29 cellular contexts compared by ENCODE assay signal in the genomic region with DNA sequence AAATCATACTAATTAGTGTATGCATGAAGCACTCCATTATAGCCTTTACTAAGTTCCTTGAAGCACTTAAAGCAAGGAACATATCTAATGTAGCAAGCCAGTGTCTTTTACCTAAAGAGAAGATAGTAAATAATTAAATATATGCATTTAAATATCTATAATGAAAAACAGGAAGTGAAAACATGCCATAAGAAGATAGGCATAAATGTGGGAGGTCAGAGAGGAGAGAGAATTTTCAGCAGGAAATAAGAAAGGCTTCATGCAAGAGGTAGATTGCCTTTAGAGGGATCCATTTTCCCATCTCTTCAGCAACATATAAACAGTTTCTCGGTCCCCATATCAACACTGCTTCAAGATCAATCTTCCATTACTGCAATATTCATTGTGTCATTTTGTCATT.
"Had no signal": no experiment of that assay in that cellular context is flagged by ENCODE, and none has a peak within 500 bp of the region (broad histone marks: within the 10 kb centered on the region; RNA-seq: fewer than 3 reads in every experiment).

No MANE protein-coding gene starts in this region.

- H3K27me3 Mint-ChIP-seq: natural killer cell treated with Interleukin-12 subunit alpha and Interleukin-12 subunit beta and Interleukin-15 and Interleukin-18, amount 100 ng/mL, for 72 hours; progenitor cell of endocrine pancreas; stimulated activated naive B cell treated with anti-CD40 and anti-IgM and Interleukin-4, amounts not matched to agents 10 μg/mL and 1 μg/mL and 100 μg/mL, for 72 hours; stimulated activated naive CD8-positive, alpha-beta T cell treated with anti-CD3 and anti-CD28 coated beads, Interleukin-15, Interleukin-2, amounts not matched to agents 100 ng/mL and 50 ng/mL, for 24 hours had no signal

- H3K27ac Mint-ChIP-seq: natural killer cell treated with Interleukin-12 subunit alpha and Interleukin-12 subunit beta and Interleukin-15 and Interleukin-18, amount 100 ng/mL, for 72 hours; nephron progenitor cell; progenitor cell of endocrine pancreas; stimulated activated effector memory CD8-positive, alpha-beta T cell treated with anti-CD3 and anti-CD28 coated beads, Interleukin-12 subunit alpha, Interleukin-12 subunit beta, amount 100 ng/mL, for 72 hours; stimulated activated naive B cell treated with anti-CD40 and anti-IgM and Interleukin-4, amounts not matched to agents 10 μg/mL and 1 μg/mL and 100 μg/mL, for 72 hours; stimulated activated naive CD8-positive, alpha-beta T cell treated with anti-CD3 and anti-CD28 coated beads, Interleukin-15, Interleukin-2, amounts not matched to agents 100 ng/mL and 50 ng/mL, for 24 hours had no signal

- DNase-seq: nephron progenitor cell; occipital lobe; ovary; posterior cingulate gyrus; psoas muscle; right cardiac atrium; right lobe of liver; sigmoid colon; small intestine; stimulated activated CD4-positive, alpha-beta T cell treated with anti-CD3 and anti-CD28 coated beads, Interleukin-15, amount 100 ng/mL, for 24 hours; stimulated activated CD4-positive, alpha-beta T cell treated with anti-CD3 and anti-CD28 coated beads, Interleukin-2, amount 100 ng/mL, for 24 hours; stimulated activated CD4-positive, alpha-beta T cell treated with anti-CD3 and anti-CD28 coated beads, Interleukin-2, amount 100 ng/mL, for 48 hours; stimulated activated CD4-positive, alpha-beta T cell treated with anti-CD3 and anti-CD28 coated beads, Interleukin-4, amount 100 ng/mL, for 24 hours; stimulated activated naive B cell treated with anti-CD40 and anti-IgM and Interleukin-4, amounts not matched to agents 10 μg/mL and 1 μg/mL and 100 μg/mL, for 72 hours; stimulated activated naive CD4-positive, alpha-beta T cell treated with Interleukin-2 at 50 U/mL for 16 hours; stomach; thyroid gland; trophoblast cell; upper lobe of left lung had no signal

- H3K9me3 ChIP-seq: ovary, psoas muscle, right lobe of liver, sigmoid colon, thoracic aorta, thyroid gland, tibial nerve, upper lobe of left lung, vagina had no signal

- H2AFZ ChIP-seq: parathyroid adenoma had no signal

- H3K4me3 ChIP-seq: ovary, psoas muscle, right lobe of liver, sigmoid colon, stomach, thoracic aorta, thyroid gland, tibial nerve, upper lobe of left lung, vagina had no signal

- H3K27me3 ChIP-seq: right lobe of liver, sigmoid colon, stomach, thyroid gland, tibial nerve, upper lobe of left lung, vagina had no signal

- H3K9me3 Mint-ChIP-seq: nephron progenitor cell had no signal

- FAIRE-seq: small intestine, urothelium cell line had no signal

- H3K27ac ChIP-seq: ovary, parathyroid adenoma, psoas muscle, right lobe of liver, sigmoid colon, stomach, thoracic aorta, thyroid gland, tibial nerve, upper lobe of left lung, vagina had no signal

- H3K4me1 Mint-ChIP-seq: nephron progenitor cell; neural crest cell; stimulated activated effector memory CD8-positive, alpha-beta T cell treated with anti-CD3 and anti-CD28 coated beads, Interleukin-12 subunit alpha, Interleukin-12 subunit beta, amount 100 ng/mL, for 72 hours; stimulated activated naive B cell treated with anti-CD40 and anti-IgM and Interleukin-4, amounts not matched to agents 10 μg/mL and 1 μg/mL and 100 μg/mL, for 72 hours had no signal

- H3K9ac ChIP-seq: parathyroid adenoma had no signal

- H3K79me2 ChIP-seq: parathyroid adenoma had no signal

- ATAC-seq: natural killer cell treated with Interleukin-12 subunit alpha and Interleukin-12 subunit beta and Interleukin-15 and Interleukin-18, amount 100 ng/mL, for 72 hours; psoas muscle; right cardiac atrium; right lobe of liver; stimulated activated effector memory CD8-positive, alpha-beta T cell treated with anti-CD3 and anti-CD28 coated beads, Interleukin-12 subunit alpha, Interleukin-12 subunit beta, amount 100 ng/mL, for 72 hours; stimulated activated naive B cell treated with anti-CD40 and anti-IgM and Interleukin-4, amounts not matched to agents 10 μg/mL and 1 μg/mL and 100 μg/mL, for 72 hours had no signal

- H3K4me1 ChIP-seq: parathyroid adenoma, psoas muscle, right lobe of liver, sigmoid colon, stomach, thyroid gland, tibial nerve, upper lobe of left lung, vagina had no signal

- H3K36me3 Mint-ChIP-seq: stimulated activated effector memory CD8-positive, alpha-beta T cell treated with anti-CD3 and anti-CD28 coated beads, Interleukin-12 subunit alpha, Interleukin-12 subunit beta, amount 100 ng/mL, for 72 hours; stimulated activated naive B cell treated with anti-CD40 and anti-IgM and Interleukin-4, amounts not matched to agents 10 μg/mL and 1 μg/mL and 100 μg/mL, for 72 hours had no signal

- H3K4me3 Mint-ChIP-seq: natural killer cell treated with Interleukin-12 subunit alpha and Interleukin-12 subunit beta and Interleukin-15 and Interleukin-18, amount 100 ng/mL, for 72 hours; nephron progenitor cell; neural crest cell; stimulated activated effector memory CD8-positive, alpha-beta T cell treated with anti-CD3 and anti-CD28 coated beads, Interleukin-12 subunit alpha, Interleukin-12 subunit beta, amount 100 ng/mL, for 72 hours; stimulated activated naive B cell treated with anti-CD40 and anti-IgM and Interleukin-4, amounts not matched to agents 10 μg/mL and 1 μg/mL and 100 μg/mL, for 72 hours; stimulated activated naive CD8-positive, alpha-beta T cell treated with anti-CD3 and anti-CD28 coated beads, Interleukin-15, Interleukin-2, amounts not matched to agents 100 ng/mL and 50 ng/mL, for 24 hours had no signal

- H3K36me3 ChIP-seq: ovary, right lobe of liver, sigmoid colon, stomach, thoracic aorta, thyroid gland, tibial nerve, upper lobe of left lung, vagina had no signal
